9 cellular contexts compared by ENCODE assay signal in the genomic region with DNA sequence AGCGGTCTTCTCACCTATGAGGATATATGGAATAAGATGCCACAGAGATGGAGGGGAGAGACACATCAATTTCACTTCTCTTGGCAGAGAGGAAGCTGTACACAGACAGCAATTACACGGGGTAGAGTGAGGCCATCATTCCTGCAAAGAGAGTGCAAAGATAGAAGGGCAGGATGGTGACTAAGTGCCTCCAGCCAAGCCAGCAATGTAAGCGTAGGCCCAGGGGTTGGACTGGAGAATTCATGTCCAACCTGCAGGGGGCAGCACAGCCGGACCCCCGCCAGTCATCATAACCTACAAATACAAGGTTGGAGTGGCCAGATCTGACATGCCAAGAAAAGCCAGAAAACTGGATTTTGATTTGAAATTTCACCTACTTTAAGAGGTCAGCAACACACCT.
DNase-seq lines count a peak whose midpoint lies in the region; ATAC-seq and TF ChIP-seq lines count a peak whose summit lies in the region.
"Had no signal": no experiment of that assay in that cellular context is flagged by ENCODE, and none has a peak within 500 bp of the region (broad histone marks: within the 10 kb centered on the region; RNA-seq: fewer than 3 reads in every experiment).

No MANE protein-coding gene starts in this region.

- TF ChIP-seq POLR2A in NB4 (IDR thresholded peaks at IDR 0.05; ENCODE audit: extremely low read depth, insufficient read length), result no peak

- no peaks in the 10 kb centered on the region for H3K27me3 Mint-ChIP-seq in stimulated activated naive CD8-positive, alpha-beta T cell treated with anti-CD3 and anti-CD28 coated beads, Interleukin-15, amount 100 ng/mL, for 72 hours

- no peak overlapping the region for H3K4me3 Mint-ChIP-seq in stimulated activated naive CD8-positive, alpha-beta T cell treated with anti-CD3 and anti-CD28 coated beads, Interleukin-15, amount 100 ng/mL, for 72 hours

- TF ChIP-seq CTCF in NB4 (IDR thresholded peaks at IDR 0.05; ENCODE audit: low read depth, low read length) (peak; percentile 80), epithelial cell of esophagus (IDR thresholded peaks at IDR 0.05; ENCODE audit: insufficient read depth, low read depth, low read length, missing control alignments) (peak; percentile 7)

- H3K27ac Mint-ChIP-seq in stimulated activated naive CD8-positive, alpha-beta T cell treated with anti-CD3 and anti-CD28 coated beads, Interleukin-15, amount 100 ng/mL, for 72 hours, result no peak overlapping the region

- no peaks in the 10 kb centered on the region for H3K4me1 Mint-ChIP-seq in stimulated activated naive CD8-positive, alpha-beta T cell treated with anti-CD3 and anti-CD28 coated beads, Interleukin-15, amount 100 ng/mL, for 72 hours

- H3K4me3 ChIP-seq in NB4 (ENCODE audit: low read depth, low read length) (no peak overlapping the region), epithelial cell of esophagus (ENCODE audit: low read length) (no peak overlapping the region)

- ATAC-seq in stimulated activated naive CD8-positive, alpha-beta T cell treated with anti-CD3 and anti-CD28 coated beads, Interleukin-15, amount 100 ng/mL, for 72 hours, result peak; percentile 66
- ATAC-seq in GM18498 (IDR thresholded peaks at IDR 0.05; ENCODE audit: unreplicated experiment) (no peak), HG03442 (IDR thresholded peaks at IDR 0.05; ENCODE audit: unreplicated experiment) (no peak)

- DNase-seq in activated T-cell treated with anti-CD3 and anti-CD28 coated beads for 48 hours (ENCODE audit: low read depth) (peak; percentile 15), NB4 (ENCODE audit: low read depth) (peak; percentile 62), epithelial cell of esophagus (ENCODE audit: low read depth) (peak; percentile 1), NCI-H2196 (lab: John Stamatoyannopoulos, UW; ENCODE audit: unreplicated experiment) (no peak)
- no peak for DNase-seq in activated T-cell treated with anti-CD3 and anti-CD28 coated beads, Interleukin-2, amount 50 U/mL, for 1 hour
- DNase-seq in stimulated activated naive CD8-positive, alpha-beta T cell treated with anti-CD3 and anti-CD28 coated beads, Interleukin-15, amount 100 ng/mL, for 72 hours, result peak; percentile 13 to 25
- DNase-seq: DMS79 had no signal

- H3K9me3 Mint-ChIP-seq in stimulated activated naive CD8-positive, alpha-beta T cell treated with anti-CD3 and anti-CD28 coated beads, Interleukin-15, amount 100 ng/mL, for 72 hours, result no peaks in the 10 kb centered on the region

Comparison
In these comparisons a context has a peak if more than half of its experiments do, and no peak if none do; other contexts are left out.
1. DNase-seq: peak in activated T-cell treated with anti-CD3 and anti-CD28 coated beads for 48 hours (single experiment), NB4 (single experiment), epithelial cell of esophagus (single experiment) and stimulated activated naive CD8-positive, alpha-beta T cell treated with anti-CD3 and anti-CD28 coated beads, Interleukin-15, amount 100 ng/mL, for 72 hours (2 of 2); none in activated T-cell treated with anti-CD3 and anti-CD28 coated beads, Interleukin-2, amount 50 U/mL, for 1 hour (single experiment) and NCI-H2196 (single experiment).